ENCODE assay signal across 8 cellular contexts in genomic region chr5:54883374-54884194, GRCh38.
A peak's percentile ranks its signal among the peaks of the same experiment; 100 is the strongest.
DNase-seq lines count a peak whose midpoint lies in the region; ATAC-seq and TF ChIP-seq lines count a peak whose summit lies in the region.

No MANE protein-coding gene starts in this region.

- TF ChIP-seq CTCF in left lung (IDR thresholded peaks at IDR 0.05), result no peak
- no peak for TF ChIP-seq CTCF in stomach (IDR thresholded peaks at IDR 0.05)
- no peak for TF ChIP-seq CTCF in BE2C (IDR thresholded peaks at IDR 0.05; ENCODE audit: low read depth, low read length)

- WGBS in stomach, 5 donors, result 3 to 8% (median 5%) methylated on average over 30 to 75 of the region's 75 CpGs

- H3K27me3 ChIP-seq in left lung, result peaks cover 22 to 45% of the 10 kb centered on the region in 2 donors
- peaks cover 0 to 22% (median 15%) of the 10 kb centered on the region in 3 donors for H3K27me3 ChIP-seq in stomach
- peaks cover 29% of the 10 kb centered on the region for H3K27me3 ChIP-seq in BE2C

- H3K4me1 Mint-ChIP-seq in activated CD8-positive, alpha-beta memory T cell treated with anti-CD3 and anti-CD28 coated beads, Interleukin-2, amount 10 ng/mL, durations not matched to agents 7 days and 5 days, result peaks cover 21% of the 10 kb centered on the region
- peaks cover 16% of the 10 kb centered on the region for H3K4me1 Mint-ChIP-seq in central memory CD8-positive, alpha-beta T cell

- DNase-seq in activated CD8-positive, alpha-beta memory T cell treated with anti-CD3 and anti-CD28 coated beads, Interleukin-2, amount 10 ng/mL, durations not matched to agents 7 days and 5 days, result no peak
- no peak for DNase-seq in activated CD8-positive, alpha-beta memory T cell treated with anti-CD3 and anti-CD28 coated beads, Interleukin-2, amount 50 U/mL, for 4 hours
- DNase-seq in central memory CD8-positive, alpha-beta T cell (ENCODE audit: low spot score in 2 of 2), result no peak
- DNase-seq in left lung (peak; percentile 51 to 84), stomach (peak; percentile 50), BE2C (no peak), H4 (ENCODE audit: low spot score) (no peak)

- H3K9me3 Mint-ChIP-seq in activated CD8-positive, alpha-beta memory T cell treated with anti-CD3 and anti-CD28 coated beads, Interleukin-2, amount 10 ng/mL, durations not matched to agents 7 days and 5 days (ENCODE audit: low read depth), result no peaks in the 10 kb centered on the region
- no peaks in the 10 kb centered on the region for H3K9me3 Mint-ChIP-seq in central memory CD8-positive, alpha-beta T cell

- H3K27ac Mint-ChIP-seq in activated CD8-positive, alpha-beta memory T cell treated with anti-CD3 and anti-CD28 coated beads, Interleukin-2, amount 10 ng/mL, durations not matched to agents 7 days and 5 days, result no peak overlapping the region
- no peak overlapping the region for H3K27ac Mint-ChIP-seq in central memory CD8-positive, alpha-beta T cell (ENCODE audit: low read depth)

- H3K36me3 ChIP-seq in left lung, result no peaks in the 10 kb centered on the region
- no peaks in the 10 kb centered on the region for H3K36me3 ChIP-seq in stomach
- H3K36me3 ChIP-seq in BE2C, result no peaks in the 10 kb centered on the region

- intact Hi-C loops in left lung (cut with DNase I), result no loop called here
- intact Hi-C loops in stomach (cut with DNase I; ENCODE audit: low total_unique reads), result no loop called here

- CTCF ChIA-PET in activated CD8-positive, alpha-beta memory T cell treated with anti-CD3 and anti-CD28 coated beads, Interleukin-2, amount 10 ng/mL, durations not matched to agents 7 days and 5 days (lab: Charles Lee), result no interaction called here

- peak overlapping the region; percentile 32 to 39 for H3K4me3 ChIP-seq in left lung
- H3K4me3 ChIP-seq in stomach, result peak overlapping the region; percentile 52 to 65 (median 58)
- no peak overlapping the region for H3K4me3 ChIP-seq in BE2C (ENCODE audit: low read depth, low read length)

- TF ChIP-seq POLR2A in stomach (IDR thresholded peaks at IDR 0.05), result no peak

- H3K4me3 Mint-ChIP-seq in activated CD8-positive, alpha-beta memory T cell treated with anti-CD3 and anti-CD28 coated beads, Interleukin-2, amount 10 ng/mL, durations not matched to agents 7 days and 5 days, result peak overlapping the region; percentile 53
- H3K4me3 Mint-ChIP-seq in central memory CD8-positive, alpha-beta T cell, result peak overlapping the region; percentile 63

- no peaks in the 10 kb centered on the region for H3K36me3 Mint-ChIP-seq in activated CD8-positive, alpha-beta memory T cell treated with anti-CD3 and anti-CD28 coated beads, Interleukin-2, amount 10 ng/mL, durations not matched to agents 7 days and 5 days
- H3K36me3 Mint-ChIP-seq in central memory CD8-positive, alpha-beta T cell (ENCODE audit: insufficient read depth), result no peaks in the 10 kb centered on the region

- H3K27ac ChIP-seq in left lung (no peak overlapping the region), stomach (peak overlapping the region in 3 of 5 donors; percentile 54 to 60 (median 58))

- ATAC-seq in activated CD8-positive, alpha-beta memory T cell treated with anti-CD3 and anti-CD28 coated beads, Interleukin-2, amount 10 ng/mL, durations not matched to agents 7 days and 5 days, result no peak
- ATAC-seq in central memory CD8-positive, alpha-beta T cell (replicated peaks; ENCODE audit: extremely low read depth, poor library complexity, severe bottlenecking), result no peak
- ATAC-seq in left lung (peak; percentile 86), HG03175 (IDR thresholded peaks at IDR 0.05; ENCODE audit: unreplicated experiment) (no peak)

- H3K9me3 ChIP-seq in left lung, result no peaks in the 10 kb centered on the region
- no peaks in the 10 kb centered on the region for H3K9me3 ChIP-seq in stomach
- H3K9me3 ChIP-seq in BE2C, result no peaks in the 10 kb centered on the region

- peaks cover 74% of the 10 kb centered on the region for H3K27me3 Mint-ChIP-seq in activated CD8-positive, alpha-beta memory T cell treated with anti-CD3 and anti-CD28 coated beads, Interleukin-2, amount 10 ng/mL, durations not matched to agents 7 days and 5 days
- H3K27me3 Mint-ChIP-seq in central memory CD8-positive, alpha-beta T cell, result peaks cover 57% of the 10 kb centered on the region

- TF ChIP-seq EP300 in stomach (IDR thresholded peaks at IDR 0.05), result no peak

- peaks cover 0 to 12% of the 10 kb centered on the region in 2 donors for H3K4me1 ChIP-seq in left lung
- H3K4me1 ChIP-seq in stomach, result peaks cover 7 to 31% (median 14%) of the 10 kb centered on the region in 4 donors
- no peaks in the 10 kb centered on the region for H3K4me1 ChIP-seq in BE2C

Comparison
In these comparisons a context has a peak if more than half of its experiments do, and no peak if none do; other contexts are left out.
1. DNase-seq: peak in left lung (2 of 2) and stomach (single experiment); none in activated CD8-positive, alpha-beta memory T cell treated with anti-CD3 and anti-CD28 coated beads, Interleukin-2, amount 10 ng/mL, durations not matched to agents 7 days and 5 days (single experiment), activated CD8-positive, alpha-beta memory T cell treated with anti-CD3 and anti-CD28 coated beads, Interleukin-2, amount 50 U/mL, for 4 hours (single experiment), central memory CD8-positive, alpha-beta T cell (0 of 2), BE2C (single experiment) and H4 (single experiment).
2. H3K27ac ChIP-seq: peak in stomach (3 of 5); none in left lung (0 of 2).